ENCODE assay signal across 17 cellular contexts in the genomic region with DNA sequence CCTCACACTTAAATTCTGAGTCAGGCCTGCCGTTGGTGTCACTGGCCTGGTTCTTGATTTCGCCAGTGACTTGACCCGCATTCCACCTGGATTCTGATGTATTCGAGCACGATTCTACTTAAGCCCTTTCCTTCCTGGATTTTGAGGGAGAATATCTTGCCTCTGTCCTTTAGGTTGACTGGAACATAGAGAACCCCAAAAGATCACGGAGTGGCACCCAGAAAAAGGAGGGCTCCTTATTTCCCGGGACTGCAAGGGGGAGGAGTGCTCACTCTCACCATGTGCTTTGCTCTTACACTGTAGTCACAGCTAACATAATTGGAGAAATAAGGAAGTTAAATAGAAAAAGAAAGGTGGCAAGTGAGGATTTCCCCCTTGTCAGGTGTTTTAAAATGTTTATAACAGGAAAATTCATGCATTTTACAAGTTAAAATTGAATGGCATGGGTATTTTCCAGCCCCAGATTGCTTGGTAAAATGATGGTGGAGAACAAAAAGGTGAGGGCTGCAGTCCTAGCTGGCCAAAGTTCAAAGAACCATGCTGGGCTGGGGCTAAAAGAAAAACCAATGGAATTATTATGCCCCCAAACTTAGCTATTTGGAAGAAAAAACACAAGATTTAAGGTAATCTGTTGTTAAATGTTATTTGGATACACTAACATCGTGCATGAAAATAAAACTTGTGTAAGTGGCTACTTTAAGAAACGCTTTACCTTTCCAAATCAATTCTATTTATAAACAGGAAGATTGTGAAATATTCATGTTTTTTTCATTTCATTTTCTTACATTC. TPM values are rescaled to one million over a fixed set of nuclear protein-coding genes. Genes with fewer than 3 reads are reported as not detected.
A peak's percentile ranks its signal among the peaks of the same experiment; 100 is the strongest.
DNase-seq lines count a peak whose midpoint lies in the region; ATAC-seq, FAIRE-seq and TF ChIP-seq lines count a peak whose summit lies in the region.
"Had no signal": no experiment of that assay in that cellular context is flagged by ENCODE, and none has a peak within 500 bp of the region (broad histone marks: within the 10 kb centered on the region; RNA-seq: fewer than 3 reads in every experiment).

No MANE protein-coding gene starts in this region.

- no peak for TF ChIP-seq RAD21 in H1 (IDR thresholded peaks at IDR 0.05 in 1 of 2, conservative IDR thresholded peaks at IDR 0.05 in 1 of 2; ENCODE audit: low read depth in 2 of 2, low read length in 2 of 2)

- H3K79me1 ChIP-seq in H1 (ENCODE audit: low read depth, low read length) = no peaks in the 10 kb centered on the region

- peaks cover 13 to 17% of the 10 kb centered on the region in 2 experiments for H4K20me1 ChIP-seq in H1 (replicated peaks in 1 of 2; ENCODE audit: control insufficient read depth in 1 of 2, insufficient read depth in 2 of 2, low read length in 2 of 2)
- H4K20me1 ChIP-seq in neural progenitor cell (ENCODE audit: low read depth) = peaks cover 93% of the 10 kb centered on the region

- H3K4me1 ChIP-seq in H1 (replicated peaks in 1 of 4; ENCODE audit: control insufficient read depth in 3 of 4, insufficient read depth in 4 of 4, low read length in 3 of 4) (peaks cover 7 to 36% (median 13%) of the 10 kb centered on the region in 4 experiments), neural progenitor cell (peaks cover 37% of the 10 kb centered on the region)

- peak overlapping the region; percentile 60; the same call in 1 of the 2 replicates for H2BK12ac ChIP-seq in H1 (ENCODE audit: low read depth, low read length)

- peak; percentile 47 for DNase-seq in DMS153 (lab: John Stamatoyannopoulos, UW)
- peak; percentile 22 for DNase-seq in NCI-H1092 (lab: John Stamatoyannopoulos, UW)
- DNase-seq in H1 (ENCODE audit: low read depth in 1 of 2, low spot score in 2 of 2) = no peak
- peak; percentile 36 for DNase-seq in neural progenitor cell (ENCODE audit: low spot score)
- DNase-seq in dorsolateral prefrontal cortex = no peak
- DNase-seq in central memory CD4-positive, alpha-beta T cell = no peak
- no peak for DNase-seq in GOT3 (lab: John Stamatoyannopoulos, UW)
- DNase-seq: activated T-cell treated with anti-CD3 and anti-CD28 coated beads, Interleukin-2, amount 50 U/mL, for 4 hours; DND-41; nucleus accumbens; stimulated activated naive CD4-positive, alpha-beta T cell treated with Interleukin-2 at 50 U/mL for 16 hours had no signal

- intact Hi-C loops in dorsolateral prefrontal cortex (cut with DNase I) = no loop called here

- FAIRE-seq in H1 (lab: Jason Lieb, UNC) = no peak
- FAIRE-seq: endothelial cell of umbilical vein had no signal

- H4K8ac ChIP-seq in H1 (ENCODE audit: extremely low read depth, insufficient read depth, low read length) = no peak overlapping the region

- no peak for TF ChIP-seq EP300 in H1 (IDR thresholded peaks at IDR 0.05; ENCODE audit: borderline replicate concordance in 1 of 2, low read depth in 2 of 2, low read length in 2 of 2)

- H2BK20ac ChIP-seq in H1 (ENCODE audit: low read length) = no peak overlapping the region

- no peak for TF ChIP-seq CTCF in H1 (IDR thresholded peaks at IDR 0.05; ENCODE audit: control extremely low read depth in 1 of 3, insufficient read depth in 1 of 3, low read depth in 1 of 3, low read length in 3 of 3)
- no peak for TF ChIP-seq CTCF in neural progenitor cell (IDR thresholded peaks at IDR 0.05)
- TF ChIP-seq CTCF in dorsolateral prefrontal cortex (IDR thresholded peaks at IDR 0.05 in 54 of 56, conservative IDR thresholded peaks at IDR 0.05 in 2 of 56; ENCODE audit: low read depth in 1 of 56, partially characterized antibody in 56 of 56) = no peak

- H3K36me3 Mint-ChIP-seq in neural progenitor cell = no peaks in the 10 kb centered on the region

- H3K23ac ChIP-seq in H1 (ENCODE audit: insufficient read length) = no peak overlapping the region

- H3K27ac Mint-ChIP-seq in neural progenitor cell = no peak overlapping the region

- no peak overlapping the region for H3K18ac ChIP-seq in H1 (ENCODE audit: extremely low read depth, low read length)

- no peak overlapping the region for H4K5ac ChIP-seq in H1 (ENCODE audit: insufficient read length, low read depth, low read length)

- peaks cover 60 to 100% (median 84%) of the 10 kb centered on the region in 4 experiments for H3K27me3 ChIP-seq in H1 (replicated peaks in 1 of 4; ENCODE audit: control insufficient read depth in 3 of 4, extremely low read depth in 1 of 4, insufficient read depth in 3 of 4, low read length in 3 of 4)
- H3K27me3 ChIP-seq in neural progenitor cell = peaks cover 100% of the 10 kb centered on the region
- peaks cover 36 to 99% (median 90%) of the 10 kb centered on the region in 45 donors for H3K27me3 ChIP-seq in dorsolateral prefrontal cortex

- H3K36me3 ChIP-seq in H1 (ENCODE audit: control insufficient read depth in 2 of 4, insufficient read depth in 4 of 4, low read length in 3 of 4) (no peaks in the 10 kb centered on the region; a peak in 1 of 8 replicates), neural progenitor cell (no peaks in the 10 kb centered on the region)

- POLR2A ChIA-PET in H1 (lab: Charles Lee; ENCODE audit: partially characterized antibody) = no interaction called here

- WGBS in H1 (ENCODE audit: extremely low coverage in 1 of 2, insufficient coverage in 1 of 2, insufficient read length in 1 of 2, insufficient replicate concordance in 2 of 2, low coverage in 1 of 2, low lambda C conversion rate in 2 of 2, missing lambda C conversion rate in 1 of 2), 2 experiments = 9% methylated on average over 9 of the region's 9 CpGs; no CpG with 5 or more reads in 1 of the 2 experiments

- peak overlapping the region in 1 of 4 experiments; percentile 6; a peak in 1 of 8 replicates for H3K4me3 ChIP-seq in H1 (ENCODE audit: extremely low read depth in 1 of 4, insufficient read depth in 2 of 4, low read depth in 3 of 4, low read length in 4 of 4)
- H3K4me3 ChIP-seq in neural progenitor cell = no peak overlapping the region
- no peak overlapping the region for H3K4me3 ChIP-seq in dorsolateral prefrontal cortex
- H3K4me3 ChIP-seq: SK-N-MC had no signal

- no peak overlapping the region for H3K56ac ChIP-seq in H1 (replicated peaks; ENCODE audit: insufficient read length, low read depth, low read length)

- CTCF ChIA-PET in H1 (lab: Charles Lee; ENCODE audit: partially characterized antibody) = interaction anchor here (0.9 to 5.1 kb wide), 6 partner anchors 9 to 1065 kb away, joined by 3 to 62 read pairs (median 4); a partner anchor contains a TSS

- no peak overlapping the region for H4K91ac ChIP-seq in H1 (replicated peaks; ENCODE audit: insufficient read length, low read length)

- H2BK5ac ChIP-seq in H1 (ENCODE audit: low read depth, low read length) = no peak overlapping the region

- H3F3A ChIP-seq in neural progenitor cell (ENCODE audit: low read depth) = peaks cover 69% of the 10 kb centered on the region

- no peak for ATAC-seq in GM19035 (IDR thresholded peaks at IDR 0.05; ENCODE audit: unreplicated experiment)
- ATAC-seq: activated T-cell treated with anti-CD3 and anti-CD28 coated beads, Interleukin-2, amount 50 U/mL, for 4 hours had no signal

- H3K27ac ChIP-seq in H1 (ENCODE audit: low read depth, low read length) (no peak overlapping the region), neural progenitor cell (no peak overlapping the region), dorsolateral prefrontal cortex (no peak overlapping the region)
- H3K27ac ChIP-seq: SK-N-MC had no signal

- H2AFZ ChIP-seq in H1 (ENCODE audit: low read length) (no peak overlapping the region), neural progenitor cell (replicated peaks) (no peak overlapping the region)

- no peaks in the 10 kb centered on the region for H3K79me2 ChIP-seq in H1 (ENCODE audit: control insufficient read depth in 1 of 2, insufficient read depth in 2 of 2, low read length in 2 of 2)
- no peaks in the 10 kb centered on the region for H3K79me2 ChIP-seq in neural progenitor cell (ENCODE audit: low read depth)

- no peak overlapping the region for H2BK120ac ChIP-seq in H1 (replicated peaks; ENCODE audit: low read depth, low read length)

- H3K4me1 Mint-ChIP-seq in neural progenitor cell = peaks cover 42% of the 10 kb centered on the region

- H3K9ac ChIP-seq in H1 (replicated peaks in 1 of 4; ENCODE audit: extremely low read depth in 1 of 4, low read depth in 3 of 4, low read length in 3 of 4) = no peak overlapping the region
- H3K9ac ChIP-seq in neural progenitor cell = no peak overlapping the region

- H3K4me2 ChIP-seq in H1 (ENCODE audit: insufficient read depth in 1 of 2, low read depth in 2 of 2, low read length in 2 of 2) (peak overlapping the region in 1 of 2 experiments; percentile 68; a peak in 1 of 4 replicates), neural progenitor cell (no peak overlapping the region)

- no peak overlapping the region for H3K14ac ChIP-seq in H1 (ENCODE audit: insufficient read length)

- H3K4me3 Mint-ChIP-seq in neural progenitor cell = no peak overlapping the region
- H3K4me3 Mint-ChIP-seq: activated T-cell treated with anti-CD3 and anti-CD28 coated beads, Interleukin-2, amount 50 U/mL, for 4 hours had no signal

- H3K9me3 ChIP-seq in H1 (ENCODE audit: insufficient read depth in 2 of 2, low read depth in 1 of 2, low read length in 1 of 2) (no peaks in the 10 kb centered on the region), neural progenitor cell (ENCODE audit: low read depth) (no peaks in the 10 kb centered on the region)

- no peak overlapping the region for H2AK5ac ChIP-seq in H1 (ENCODE audit: low read depth, low read length)

- H3K9me3 Mint-ChIP-seq in neural progenitor cell = no peaks in the 10 kb centered on the region

- H3K4ac ChIP-seq in H1 (replicated peaks; ENCODE audit: insufficient read length, low read depth, low read length) = no peak overlapping the region

- H3K27me3 Mint-ChIP-seq in neural progenitor cell (ENCODE audit: insufficient read depth, low read depth) = peaks cover 77% of the 10 kb centered on the region

- no peak for TF ChIP-seq POLR2A in H1 (IDR thresholded peaks at IDR 0.05; ENCODE audit: control extremely low read depth in 1 of 2, low read depth in 2 of 2, low read length in 2 of 2)

- H3K23me2 ChIP-seq in H1 (ENCODE audit: low read depth, low read length) = peaks cover 10% of the 10 kb centered on the region; the same call in 1 of the 2 replicates

- H2BK15ac ChIP-seq in H1 (ENCODE audit: low read length) = no peak overlapping the region

RNA-seq across cellular contexts. Expression of a gene that starts 8.9 kb away (rescaled TPM):
- total RNA-seq in H1 (2021; fragmentation: NEBNext Ultra II Directional; extraction: Animal tissue kit (Norgen Biotek cat#: 25700)) = 0.17 and 0.20 TPM in 2 replicates
- 0.05 and 0.08 TPM in 2 replicates for polyA plus RNA-seq in H1 (2011; rRNA removed)
- 0.05 TPM for polyA plus RNA-seq in H1 (2011; cell fraction: cytosol; rRNA removed)
- polyA plus RNA-seq in H1 (2011; cell fraction: nucleus; rRNA removed) = not detected
- 0.08 to 0.19 TPM in 2 of 4 replicates, not detected in the others for polyA plus RNA-seq in H1 (2012, experiment 1 of 2)
- polyA plus RNA-seq in H1 (2012, experiment 2 of 2) = 0.07 TPM
- 0.10 TPM for polyA plus RNA-seq in H1 (2013, experiment 1 of 2)
- 0.06 TPM for polyA plus RNA-seq in H1 (2013, experiment 2 of 2)
- 0.09 TPM in 1 of 2 replicates, not detected in the other for polyA minus RNA-seq in H1 (2011; rRNA and poly(A)+ RNA removed)
- not detected for polyA minus RNA-seq in H1 (2011; cell fraction: cytosol; rRNA and poly(A)+ RNA removed)
- polyA minus RNA-seq in H1 (2011; cell fraction: nucleus; rRNA and poly(A)+ RNA removed) = 0.30 TPM
- total RNA-seq in neural progenitor cell (ENCODE audit: low replicate concordance) = 0.06 and 0.99 TPM in 2 replicates
- total RNA-seq in dorsolateral prefrontal cortex = not detected
- total RNA-seq: cerebellum, endothelial cell of umbilical vein, mesenteric fat pad had no signal
- polyA plus RNA-seq: smooth muscle cell had no signal

RNA-seq across cellular contexts. Expression of a gene that starts 9.3 kb away (rescaled TPM):
- total RNA-seq in H1 (2021; fragmentation: NEBNext Ultra II Directional; extraction: Animal tissue kit (Norgen Biotek cat#: 25700)) = not detected in 2 replicates
- 0.02 and 0.05 TPM in 2 replicates for polyA plus RNA-seq in H1 (2011; rRNA removed)
- 0.05 TPM for polyA plus RNA-seq in H1 (2011; cell fraction: cytosol; rRNA removed)
- 0.04 TPM for polyA plus RNA-seq in H1 (2011; cell fraction: nucleus; rRNA removed)
- 0.08 TPM in 1 of 4 replicates, not detected in the others for polyA plus RNA-seq in H1 (2012, experiment 1 of 2)
- not detected for polyA plus RNA-seq in H1 (2012, experiment 2 of 2)
- polyA plus RNA-seq in H1 (2013, experiment 1 of 2) = 0.02 TPM
- 0.09 TPM for polyA plus RNA-seq in H1 (2013, experiment 2 of 2)
- 0.05 TPM in 1 of 2 replicates, not detected in the other for polyA minus RNA-seq in H1 (2011; rRNA and poly(A)+ RNA removed)
- polyA minus RNA-seq in H1 (2011; cell fraction: cytosol; rRNA and poly(A)+ RNA removed) = not detected
- 0.10 TPM for polyA minus RNA-seq in H1 (2011; cell fraction: nucleus; rRNA and poly(A)+ RNA removed)
- total RNA-seq in neural progenitor cell (ENCODE audit: low replicate concordance) = 0.06 and 2.6 TPM in 2 replicates
- 1 to 10 TPM in 75 of 120 experiments, under 1 TPM in 43, not detected in 2; 0.18 to 5.5 (median 1.3) TPM for total RNA-seq in dorsolateral prefrontal cortex
- total RNA-seq: activated T-cell treated with anti-CD3 and anti-CD28 coated beads, Interleukin-2, amount 50 U/mL, for 4 hours; mesenteric fat pad; smooth muscle cell had no signal
- polyA plus RNA-seq: endothelial cell of umbilical vein, smooth muscle cell had no signal

Comparison
In these comparisons a context has a peak if more than half of its experiments do, and no peak if none do; other contexts are left out.
1. DNase-seq: peak in DMS153 (single experiment), NCI-H1092 (single experiment) and neural progenitor cell (single experiment); none in H1 (0 of 2), dorsolateral prefrontal cortex (0 of 10), central memory CD4-positive, alpha-beta T cell (single experiment) and GOT3 (single experiment).